Comparison of ENCODE assay signal across 17 cellular contexts in the genomic region with DNA sequence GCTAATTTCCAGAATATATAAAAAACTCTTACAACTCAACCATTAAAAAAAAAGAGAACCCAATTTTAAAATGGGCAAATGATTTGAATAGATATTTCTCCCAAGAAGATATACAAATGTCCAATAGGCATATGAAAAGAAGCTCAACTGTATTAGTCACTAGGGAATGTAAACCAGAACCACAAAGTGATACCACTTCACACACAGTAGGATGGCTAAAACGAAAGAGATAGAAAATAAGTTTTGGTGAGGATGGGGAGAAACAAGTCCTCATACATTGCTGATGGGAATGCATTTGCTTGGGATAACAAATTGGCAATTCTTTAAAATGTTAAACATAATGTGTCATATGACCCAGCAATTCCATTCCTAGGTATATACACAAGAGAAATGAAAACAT. TPM values are rescaled to one million over a fixed set of nuclear protein-coding genes. Genes with fewer than 3 reads are reported as not detected.
DNase-seq lines count a peak whose midpoint lies in the region; ATAC-seq and TF ChIP-seq lines count a peak whose summit lies in the region.
"Had no signal": no experiment of that assay in that cellular context is flagged by ENCODE, and none has a peak within 500 bp of the region (broad histone marks: within the 10 kb centered on the region; RNA-seq: fewer than 3 reads in every experiment).

No MANE protein-coding gene starts in this region.

- H3K23ac ChIP-seq in IMR-90 (ENCODE audit: low read depth, low read length): no peak overlapping the region

- H4K8ac ChIP-seq in IMR-90 (ENCODE audit: low read depth in 2 of 2, low read length in 2 of 2): no peak overlapping the region

- no peak overlapping the region for H2BK20ac ChIP-seq in IMR-90 (ENCODE audit: low read depth, low read length)

- H3K14ac ChIP-seq in IMR-90 (replicated peaks; ENCODE audit: low read depth, low read length): no peak overlapping the region

- H4K91ac ChIP-seq in IMR-90 (ENCODE audit: insufficient read depth, low read depth, low read length): no peak overlapping the region

- no peaks in the 10 kb centered on the region for H3K36me3 Mint-ChIP-seq in activated CD4-positive, alpha-beta memory T cell treated with anti-CD3 and anti-CD28 coated beads, Interleukin-2, amount 10 ng/mL, durations not matched to agents 7 days and 5 days (ENCODE audit: low read depth)

- no peaks in the 10 kb centered on the region for H3K9me3 Mint-ChIP-seq in activated CD4-positive, alpha-beta memory T cell treated with anti-CD3 and anti-CD28 coated beads, Interleukin-2, amount 10 ng/mL, durations not matched to agents 7 days and 5 days
- H3K9me3 Mint-ChIP-seq: CD4-positive, alpha-beta T cell had no signal

- peak overlapping the region; percentile 32 for H2BK5ac ChIP-seq in IMR-90 (ENCODE audit: low read depth, low read length, poor library complexity, severe bottlenecking)

- peak; percentile 55 for ATAC-seq in IMR-90 (ENCODE audit: low read depth)
- ATAC-seq in SK-N-SH treated with all-trans-retinoic acid at 6 μM for 48 hours: no peak
- no peak for ATAC-seq in right lobe of liver

- no peak for TF ChIP-seq POLR2A in IMR-90 (IDR thresholded peaks at IDR 0.05; ENCODE audit: low read depth, low read length)
- TF ChIP-seq POLR2A in right lobe of liver (IDR thresholded peaks at IDR 0.05): no peak

- no CpG with 5 or more reads among the region's 1 CpG for WGBS in IMR-90 (ENCODE audit: extremely low coverage in 2 of 2, insufficient read length in 1 of 2), 2 experiments
- 11% methylated on average over 1 of the region's 1 CpG for WGBS in right lobe of liver (ENCODE audit: insufficient coverage, low coverage, low lambda C conversion rate, missing lambda C conversion rate)

- H3K9me1 ChIP-seq in IMR-90 (ENCODE audit: insufficient read depth, low read length): no peaks in the 10 kb centered on the region

- no peaks in the 10 kb centered on the region for H3K27me3 Mint-ChIP-seq in activated CD4-positive, alpha-beta memory T cell treated with anti-CD3 and anti-CD28 coated beads, Interleukin-2, amount 10 ng/mL, durations not matched to agents 7 days and 5 days
- H3K27me3 Mint-ChIP-seq: CD4-positive, alpha-beta T cell had no signal

- CTCF ChIA-PET in IMR-90 (lab: Yijun Ruan, JAX): interaction anchor here (0.7 kb wide), 1 partner anchor 97 kb away, joined by 3 read pairs; no protein-coding TSS in a partner anchor
- CTCF ChIA-PET in activated CD4-positive, alpha-beta memory T cell treated with anti-CD3 and anti-CD28 coated beads, Interleukin-2, amount 10 ng/mL, durations not matched to agents 7 days and 5 days (lab: Charles Lee): no interaction called here

- DNase-seq in EH (ENCODE audit: low read depth) (peak; percentile 39), IMR-90 (peak; percentile 72), RPMI7951 (ENCODE audit: low read depth) (peak; percentile 37), iris pigment epithelial cell (ENCODE audit: low read depth) (peak; percentile 31), KBM-7 (no peak), right lobe of liver (no peak)
- DNase-seq in activated CD4-positive, alpha-beta memory T cell treated with anti-CD3 and anti-CD28 coated beads, Interleukin-2, amount 10 ng/mL, durations not matched to agents 7 days and 5 days: no peak
- DNase-seq: Calu3; CD4-positive, alpha-beta T cell; DMS 273 treated with DMSO at 0.1 percent for 48 hours; GDM1; GOT3; H9; KG1 had no signal

- H2AK9ac ChIP-seq in IMR-90 (replicated peaks; ENCODE audit: low read depth, low read length, poor library complexity): no peak overlapping the region

- H2BK120ac ChIP-seq in IMR-90 (ENCODE audit: low read depth, low read length): no peak overlapping the region

- H3K4me2 ChIP-seq in IMR-90 (ENCODE audit: low read depth, low read length): peak overlapping the region; percentile 81; the same call in 1 of the 2 replicates
- H3K4me2 ChIP-seq: BLaER1 treated with 17β-estradiol and CSF1 and Interleukin-3, amounts not matched to agents 10 nM and 100 nM had no signal

- no peaks in the 10 kb centered on the region for H4K20me1 ChIP-seq in IMR-90 (ENCODE audit: insufficient read depth, low read length)
- H4K20me1 ChIP-seq: BLaER1 treated with 17β-estradiol and CSF1 and Interleukin-3, amounts not matched to agents 10 nM and 100 nM had no signal

- no peaks in the 10 kb centered on the region for H3K4me1 Mint-ChIP-seq in activated CD4-positive, alpha-beta memory T cell treated with anti-CD3 and anti-CD28 coated beads, Interleukin-2, amount 10 ng/mL, durations not matched to agents 7 days and 5 days

- no peak overlapping the region for H3K4me3 ChIP-seq in IMR-90 (ENCODE audit: insufficient read depth, low read depth, low read length)
- H3K4me3 ChIP-seq in right lobe of liver: no peak overlapping the region
- H3K4me3 ChIP-seq: BLaER1 treated with 17β-estradiol and CSF1 and Interleukin-3, amounts not matched to agents 10 nM and 100 nM had no signal

- no peak overlapping the region for H3K56ac ChIP-seq in IMR-90 (ENCODE audit: extremely low read depth, insufficient read depth, low read length)

- H3K27me3 ChIP-seq in IMR-90 (ENCODE audit: control insufficient read depth, insufficient read depth, low read length) (no peaks in the 10 kb centered on the region), right lobe of liver (no peaks in the 10 kb centered on the region)

- dilution Hi-C loops in IMR-90 (cut with HindIII; ENCODE audit: low sequenced_read_pairs, unreplicated experiment): no loop called here

- H2AFZ ChIP-seq in IMR-90 (replicated peaks; ENCODE audit: low read length, poor library complexity): no peak overlapping the region

- in situ Hi-C loops in IMR-90 (cut with MboI; ENCODE audit: low sequenced_read_pairs): no loop called here
- in situ Hi-C loops in KBM-7 (cut with MboI; ENCODE audit: low pct_unique_long_range_greater_than_20kb, low sequenced_read_pairs): no loop called here

- H3K27ac ChIP-seq in IMR-90 (ENCODE audit: insufficient read depth, low read length) (no peak overlapping the region), right lobe of liver (no peak overlapping the region)
- H3K27ac ChIP-seq: BLaER1 treated with 17β-estradiol and CSF1 and Interleukin-3, amounts not matched to agents 10 nM and 100 nM; HL-60 had no signal

- H3K27ac Mint-ChIP-seq in activated CD4-positive, alpha-beta memory T cell treated with anti-CD3 and anti-CD28 coated beads, Interleukin-2, amount 10 ng/mL, durations not matched to agents 7 days and 5 days: no peak overlapping the region
- H3K27ac Mint-ChIP-seq: CD4-positive, alpha-beta T cell; H9 had no signal

- no TSS peak for BruUV-seq in IMR-90 (replicated peaks; lab: Mats Ljungman, UMichigan)

- no peak overlapping the region for H3K4me3 Mint-ChIP-seq in activated CD4-positive, alpha-beta memory T cell treated with anti-CD3 and anti-CD28 coated beads, Interleukin-2, amount 10 ng/mL, durations not matched to agents 7 days and 5 days
- H3K4me3 Mint-ChIP-seq: CD4-positive, alpha-beta T cell; H9 had no signal

- peaks cover 2 to 29% of the 10 kb centered on the region in 2 experiments; a peak in 2 of 4 replicates for H3K79me1 ChIP-seq in IMR-90 (ENCODE audit: low read depth in 1 of 2, low read length in 2 of 2)

- POLR2A ChIA-PET in IMR-90 (lab: Charles Lee; ENCODE audit: unreplicated experiment): no interaction called here
- POLR2A ChIA-PET in activated CD4-positive, alpha-beta memory T cell treated with anti-CD3 and anti-CD28 coated beads, Interleukin-2, amount 10 ng/mL, durations not matched to agents 7 days and 5 days (lab: Charles Lee): no interaction called here

- H2AK5ac ChIP-seq in IMR-90 (ENCODE audit: low read depth, low read length): no peak overlapping the region

- H3K9me3 ChIP-seq in IMR-90 (ENCODE audit: control insufficient read depth, insufficient read depth, low read length) (no peaks in the 10 kb centered on the region), right lobe of liver (no peaks in the 10 kb centered on the region)
- H3K9me3 ChIP-seq: BLaER1 treated with 17β-estradiol and CSF1 and Interleukin-3, amounts not matched to agents 10 nM and 100 nM had no signal

- TF ChIP-seq CTCF in IMR-90 (conservative IDR thresholded peaks at IDR 0.05; ENCODE audit: low read depth, low read length) (no peak), right lobe of liver (IDR thresholded peaks at IDR 0.05) (no peak)

- intact Hi-C loops in IMR-90 (cut with micrococcal nuclease) (no loop called here), right lobe of liver (cut with DNase I) (no loop called here)

- H3K9ac ChIP-seq in IMR-90 (ENCODE audit: low read depth, low read length): no peak overlapping the region
- H3K9ac ChIP-seq: BLaER1 treated with 17β-estradiol and CSF1 and Interleukin-3, amounts not matched to agents 10 nM and 100 nM had no signal

- TF ChIP-seq RAD21 in IMR-90 (IDR thresholded peaks at IDR 0.05; ENCODE audit: low read length): no peak

- H4K5ac ChIP-seq in IMR-90 (ENCODE audit: low read depth, low read length): no peak overlapping the region

- no peak overlapping the region for H2BK15ac ChIP-seq in IMR-90 (ENCODE audit: low read depth, low read length)

- peaks cover 7% of the 10 kb centered on the region for H3K36me3 ChIP-seq in IMR-90 (ENCODE audit: control insufficient read depth, insufficient read depth, low read length)
- H3K36me3 ChIP-seq in right lobe of liver: no peaks in the 10 kb centered on the region
- H3K36me3 ChIP-seq: BLaER1 treated with 17β-estradiol and CSF1 and Interleukin-3, amounts not matched to agents 10 nM and 100 nM had no signal

- H3K4ac ChIP-seq in IMR-90 (ENCODE audit: low read depth, low read length): no peak overlapping the region

- H3K4me1 ChIP-seq in IMR-90 (ENCODE audit: control insufficient read depth, insufficient read depth, low read length) (peaks cover 3% of the 10 kb centered on the region; the same call in 1 of the 2 replicates), right lobe of liver (no peaks in the 10 kb centered on the region)

- no peak overlapping the region for H3K18ac ChIP-seq in IMR-90 (ENCODE audit: low read depth, low read length)

RNA-seq across cellular contexts. Expression of gene TCEAL3, which starts 5.6 kb away (rescaled TPM):
- 3.2 and 13.1 TPM in 2 replicates for total RNA-seq in IMR-90 (2012; rRNA removed)
- 21.9 and 24.2 TPM in 2 replicates for polyA plus RNA-seq in IMR-90 (2012; rRNA removed)
- 10.3 and 15.0 TPM in 2 replicates for polyA plus RNA-seq in IMR-90 (2012; cell fraction: cytosol; rRNA removed)
- polyA plus RNA-seq in IMR-90 (2012; cell fraction: nucleus; rRNA removed; ENCODE audit: low replicate concordance): 1.8 and 7.0 TPM in 2 replicates
- 17.8 and 18.0 TPM in 2 replicates for total RNA-seq in RPMI7951 (2014; rRNA removed; shearing (Covaris generic))
- 1 to 10 TPM; 2.5 to 3.0 TPM for total RNA-seq in activated CD4-positive, alpha-beta memory T cell treated with anti-CD3 and anti-CD28 coated beads, Interleukin-2, amount 10 ng/mL, durations not matched to agents 7 days and 5 days
- total RNA-seq in right lobe of liver: 1 to 10 TPM; 1.1 to 3.8 (median 2.0) TPM

RNA-seq across cellular contexts. Expression of gene TCEAL1, which starts 15.4 kb away (rescaled TPM):
- total RNA-seq in IMR-90 (2012; rRNA removed) (9.1 and 15.0 TPM in 2 replicates), right lobe of liver (10 to 100 TPM in 2 of 6 experiments, 1 to 10 TPM in 4; 5.6 to 14.6 (median 7.8) TPM)
- polyA plus RNA-seq in IMR-90 (2012; rRNA removed): 18.8 and 21.8 TPM in 2 replicates
- 8.8 and 11.6 TPM in 2 replicates for polyA plus RNA-seq in IMR-90 (2012; cell fraction: cytosol; rRNA removed)
- 7.4 and 22.6 TPM in 2 replicates for polyA plus RNA-seq in IMR-90 (2012; cell fraction: nucleus; rRNA removed; ENCODE audit: low replicate concordance)
- 25.8 and 28.5 TPM in 2 replicates for total RNA-seq in RPMI7951 (2014; rRNA removed; shearing (Covaris generic))
- total RNA-seq in activated CD4-positive, alpha-beta memory T cell treated with anti-CD3 and anti-CD28 coated beads, Interleukin-2, amount 10 ng/mL, durations not matched to agents 7 days and 5 days: 1 to 10 TPM; 6.5 to 6.7 TPM

RNA-seq across cellular contexts. Expression of gene TCEAL4, which starts 28.0 kb away (rescaled TPM):
- 11.1 and 16.7 TPM in 2 replicates for total RNA-seq in IMR-90 (2012; rRNA removed)
- polyA plus RNA-seq in IMR-90 (2012; rRNA removed): 27.3 and 31.9 TPM in 2 replicates
- polyA plus RNA-seq in IMR-90 (2012; cell fraction: cytosol; rRNA removed): 8.5 and 18.2 TPM in 2 replicates
- polyA plus RNA-seq in IMR-90 (2012; cell fraction: nucleus; rRNA removed; ENCODE audit: low replicate concordance): 7.3 and 25.4 TPM in 2 replicates
- total RNA-seq in RPMI7951 (2014; rRNA removed; shearing (Covaris generic)): 32.1 and 38.1 TPM in 2 replicates
- total RNA-seq in activated CD4-positive, alpha-beta memory T cell treated with anti-CD3 and anti-CD28 coated beads, Interleukin-2, amount 10 ng/mL, durations not matched to agents 7 days and 5 days: 1 to 10 TPM; 3.4 to 4.7 TPM
- 10 to 100 TPM; 23.3 to 34.5 (median 28.1) TPM for total RNA-seq in right lobe of liver

Comparison
In these comparisons a context has a peak if more than half of its experiments do, and no peak if none do; other contexts are left out.
1. DNase-seq: peak in EH (single experiment), IMR-90 (single experiment), RPMI7951 (single experiment) and iris pigment epithelial cell (single experiment); none in KBM-7 (single experiment), activated CD4-positive, alpha-beta memory T cell treated with anti-CD3 and anti-CD28 coated beads, Interleukin-2, amount 10 ng/mL, durations not matched to agents 7 days and 5 days (single experiment) and right lobe of liver (0 of 3).